ENCODE assay signal across 24 cellular contexts in genomic region chr4:8300832-8301231, GRCh38. TPM values are rescaled to one million over a fixed set of nuclear protein-coding genes. Genes with fewer than 3 reads are reported as not detected.
"Had no signal": no experiment of that assay in that cellular context is flagged by ENCODE, and none has a peak within 500 bp of the region (broad histone marks: within the 10 kb centered on the region; RNA-seq: fewer than 3 reads in every experiment).

No MANE protein-coding gene starts in this region.

- H3K4me3 ChIP-seq: colonic mucosa, dorsolateral prefrontal cortex, esophagus squamous epithelium, gastrocnemius medialis, heart right ventricle, left lung, lower lobe of right lung, mucosa of descending colon had no signal

- H3K9me3 ChIP-seq: colonic mucosa, esophagus squamous epithelium, gastrocnemius medialis, left lung, lower lobe of right lung, mucosa of descending colon had no signal

- H3K4me1 ChIP-seq: colonic mucosa, esophagus squamous epithelium, gastrocnemius medialis, left lung, lower lobe of right lung had no signal

- FAIRE-seq: islet of Langerhans, keratinocyte had no signal

- ATAC-seq: esophagus mucosa, gastrocnemius medialis, heart right ventricle, left cardiac atrium, left lung, left ventricle myocardium superior, lower lobe of right lung, mucosa of descending colon had no signal

- H3K27ac ChIP-seq: colonic mucosa, dorsolateral prefrontal cortex, epithelial cell of prostate, esophagus squamous epithelium, gastrocnemius medialis, heart right ventricle, left lung, lower lobe of right lung had no signal

- DNase-seq: colonic mucosa; dermis blood vessel endothelial cell; dorsolateral prefrontal cortex; effector CD4-positive, alpha-beta T cell; effector memory CD4-positive, alpha-beta T cell; erythroblast; esophagus squamous epithelium; foreskin fibroblast; foreskin melanocyte; gastrocnemius medialis; glutamatergic neuron; head of caudate nucleus; heart right ventricle; hippocampal formation; left cardiac atrium; left lung; left ventricle myocardium superior; lower lobe of right lung; mesenchymal stem cell; mucosa of descending colon had no signal

- H3K36me3 ChIP-seq: colonic mucosa, gastrocnemius medialis had no signal

- H3K27me3 ChIP-seq: colonic mucosa, dorsolateral prefrontal cortex, esophagus squamous epithelium, gastrocnemius medialis, heart right ventricle had no signal

RNA-seq across cellular contexts. Expression of gene HTRA3, which starts 31.3 kb away (rescaled TPM):
- polyA plus RNA-seq: keratinocyte had no signal
